ENCODE assay signal across 9 cellular contexts in genomic region chr1:204286323-204286714, GRCh38.
A peak's percentile ranks its signal among the peaks of the same experiment; 100 is the strongest.
DNase-seq lines count a peak whose midpoint lies in the region; ATAC-seq and TF ChIP-seq lines count a peak whose summit lies in the region.
"Had no signal": no experiment of that assay in that cellular context is flagged by ENCODE, and none has a peak within 500 bp of the region (broad histone marks: within the 10 kb centered on the region; RNA-seq: fewer than 3 reads in every experiment).

No MANE protein-coding gene starts in this region.

- peak overlapping the region in 1 of 2 experiments; percentile 43; a peak in 2 of 5 replicates for H3K4me3 Mint-ChIP-seq in H9
- H3K4me3 Mint-ChIP-seq in central memory CD8-positive, alpha-beta T cell = peak overlapping the region; percentile 76
- H3K4me3 Mint-ChIP-seq in naive thymus-derived CD4-positive, alpha-beta T cell = peak overlapping the region in 9 of 10 donors; percentile 62 to 90 (median 87)
- no peak overlapping the region for H3K4me3 Mint-ChIP-seq in activated CD4-positive, alpha-beta memory T cell treated with anti-CD3 and anti-CD28 coated beads for 36 hours

- no peak for TF ChIP-seq CTCF in C4-2B (conservative IDR thresholded peaks at IDR 0.05)
- TF ChIP-seq CTCF in H9 (conservative IDR thresholded peaks at IDR 0.05) = no peak
- TF ChIP-seq CTCF in thyroid gland (IDR thresholded peaks at IDR 0.05) = no peak

- no peak overlapping the region for H2BK20ac ChIP-seq in H9 (ENCODE audit: low read depth, low read length, poor library complexity, severe bottlenecking)

- H2BK5ac ChIP-seq in H9 (ENCODE audit: insufficient read length, low read length) = no peak overlapping the region

- H3K79me2 ChIP-seq in H9 (ENCODE audit: insufficient read depth, low read length) = no peaks in the 10 kb centered on the region

- no peak overlapping the region for H4K91ac ChIP-seq in H9 (ENCODE audit: insufficient read length, low read depth, low read length)

- H3T11ph ChIP-seq in H9 (ENCODE audit: low read length) = no peak overlapping the region

- H3K36me3 ChIP-seq in naive thymus-derived CD4-positive, alpha-beta T cell (ENCODE audit: control insufficient read depth in 2 of 3, insufficient read depth in 3 of 3, low read length in 3 of 3) = no peaks in the 10 kb centered on the region
- H3K36me3 ChIP-seq in thyroid gland = no peaks in the 10 kb centered on the region

- H3K23me2 ChIP-seq in H9 (ENCODE audit: insufficient read length, low read depth, low read length, poor library complexity, severe bottlenecking) = no peaks in the 10 kb centered on the region

- no peak for DNase-seq in H9
- DNase-seq in central memory CD8-positive, alpha-beta T cell (ENCODE audit: low spot score in 2 of 2) = no peak
- DNase-seq in naive thymus-derived CD4-positive, alpha-beta T cell = peak in 1 of 9 donors; percentile 7
- DNase-seq in activated CD4-positive, alpha-beta memory T cell treated with anti-CD3 and anti-CD28 coated beads for 36 hours = no peak
- no peak for DNase-seq in left colon
- DNase-seq in NCI-H2081 treated with DMSO at 0.1 percent for 48 hours (lab: John Stamatoyannopoulos, UW) = no peak
- no peak for DNase-seq in thyroid gland

- H2AFZ ChIP-seq in H9 (ENCODE audit: low read length) = no peak overlapping the region

- H3K4me1 ChIP-seq in H9 (ENCODE audit: insufficient read depth, low read length) (peaks cover 12% of the 10 kb centered on the region), thyroid gland (no peaks in the 10 kb centered on the region)
- peaks cover 7 to 18% of the 10 kb centered on the region in 2 donors for H3K4me1 ChIP-seq in naive thymus-derived CD4-positive, alpha-beta T cell (ENCODE audit: control insufficient read depth in 2 of 2, insufficient read depth in 2 of 2, low read length in 2 of 2)

- H2BK120ac ChIP-seq in H9 (ENCODE audit: low read depth, low read length, poor library complexity, severe bottlenecking) = peak overlapping the region; percentile 69

- H3K4me2 ChIP-seq in H9 (ENCODE audit: insufficient read depth, insufficient read length, low read length) = no peak overlapping the region

- no peak overlapping the region for H3K14ac ChIP-seq in H9 (ENCODE audit: insufficient read depth, low read length)

- H2AK5ac ChIP-seq in H9 (ENCODE audit: insufficient read length, low read length) = no peak overlapping the region

- no peak overlapping the region for H3K56ac ChIP-seq in H9 (ENCODE audit: insufficient read length, low read depth, low read length)

- H3K18ac ChIP-seq in H9 (ENCODE audit: insufficient read length, low read depth, low read length) = no peak overlapping the region

- H2BK12ac ChIP-seq in H9 (ENCODE audit: insufficient read length, low read depth, low read length) = peak overlapping the region; percentile 67

- CTCF ChIA-PET in naive thymus-derived CD4-positive, alpha-beta T cell (lab: Charles Lee) = interaction anchor here (0.6 to 0.8 kb wide), 2 partner anchors 15 to 230 kb away, joined by 3 to 5 read pairs; partner anchors contain the start of gene MDM4
- CTCF ChIA-PET in activated CD4-positive, alpha-beta memory T cell treated with anti-CD3 and anti-CD28 coated beads for 36 hours (lab: Charles Lee) = interaction anchor here (1.1 to 1.3 kb wide), 4 partner anchors 27 to 122 kb away, joined by 3 to 4 read pairs (median 4); no protein-coding TSS in a partner anchor

- intact Hi-C loops in naive thymus-derived CD4-positive, alpha-beta T cell (cut with micrococcal nuclease) = loop anchor here (2.0 kb wide), 1 partner anchor 76 kb away; no protein-coding TSS in a partner anchor
- intact Hi-C loops in activated CD4-positive, alpha-beta memory T cell treated with anti-CD3 and anti-CD28 coated beads for 36 hours (cut with micrococcal nuclease) = no loop called here
- intact Hi-C loops in left colon (cut with DNase I, micrococcal nuclease) (no loop called here), thyroid gland (cut with DNase I) (no loop called here)

- H3K4me1 Mint-ChIP-seq in H9 = peaks cover 31 to 37% of the 10 kb centered on the region in 2 experiments
- peaks cover 31% of the 10 kb centered on the region for H3K4me1 Mint-ChIP-seq in central memory CD8-positive, alpha-beta T cell
- H3K4me1 Mint-ChIP-seq in naive thymus-derived CD4-positive, alpha-beta T cell = peaks cover 18 to 38% (median 30%) of the 10 kb centered on the region in 7 donors
- peaks cover 22% of the 10 kb centered on the region for H3K4me1 Mint-ChIP-seq in activated CD4-positive, alpha-beta memory T cell treated with anti-CD3 and anti-CD28 coated beads for 36 hours (ENCODE audit: low read depth)

- H4K8ac ChIP-seq in H9 (replicated peaks; ENCODE audit: insufficient read length, low read depth, low read length) = no peak overlapping the region

- no peak overlapping the region for H3K23ac ChIP-seq in H9 (ENCODE audit: insufficient read length, low read depth, low read length)

- no peaks in the 10 kb centered on the region for H4K20me1 ChIP-seq in H9 (ENCODE audit: control insufficient read depth, insufficient read depth, insufficient read length)

- no peaks in the 10 kb centered on the region for H3K9me3 ChIP-seq in H9 (ENCODE audit: control insufficient read depth, low read depth, low read length)
- H3K9me3 ChIP-seq in naive thymus-derived CD4-positive, alpha-beta T cell (ENCODE audit: control insufficient read depth in 2 of 3, low read length in 3 of 3) = no peaks in the 10 kb centered on the region
- no peaks in the 10 kb centered on the region for H3K9me3 ChIP-seq in thyroid gland

- POLR2A ChIA-PET in naive thymus-derived CD4-positive, alpha-beta T cell (lab: Charles Lee) = no interaction called here
- POLR2A ChIA-PET in activated CD4-positive, alpha-beta memory T cell treated with anti-CD3 and anti-CD28 coated beads for 36 hours (lab: Charles Lee) = no interaction called here

- no peak for ATAC-seq in central memory CD8-positive, alpha-beta T cell (replicated peaks; ENCODE audit: extremely low read depth, poor library complexity, severe bottlenecking)
- no peak for ATAC-seq in naive thymus-derived CD4-positive, alpha-beta T cell
- no peak for ATAC-seq in left colon
- ATAC-seq: HCT116 had no signal

- H3K9me3 Mint-ChIP-seq in H9 = no peaks in the 10 kb centered on the region
- no peaks in the 10 kb centered on the region for H3K9me3 Mint-ChIP-seq in central memory CD8-positive, alpha-beta T cell
- no peaks in the 10 kb centered on the region for H3K9me3 Mint-ChIP-seq in naive thymus-derived CD4-positive, alpha-beta T cell
- no peaks in the 10 kb centered on the region for H3K9me3 Mint-ChIP-seq in activated CD4-positive, alpha-beta memory T cell treated with anti-CD3 and anti-CD28 coated beads for 36 hours

- no peaks in the 10 kb centered on the region for H3K79me1 ChIP-seq in H9 (ENCODE audit: insufficient read depth, low read depth, low read length, poor library complexity, severe bottlenecking)

- H3K4ac ChIP-seq in H9 (ENCODE audit: low read depth, low read length) = no peak overlapping the region; the same call in 1 of the 2 replicates

- H3K27ac Mint-ChIP-seq in H9 = peak overlapping the region in 1 of 3 experiments; percentile 37; a peak in 1 of 7 replicates
- peak overlapping the region; percentile 77 for H3K27ac Mint-ChIP-seq in central memory CD8-positive, alpha-beta T cell (ENCODE audit: low read depth)
- H3K27ac Mint-ChIP-seq in naive thymus-derived CD4-positive, alpha-beta T cell = peak overlapping the region in 8 of 9 donors; percentile 81 to 96 (median 90)
- no peak overlapping the region for H3K27ac Mint-ChIP-seq in activated CD4-positive, alpha-beta memory T cell treated with anti-CD3 and anti-CD28 coated beads for 36 hours

- H3K27ac ChIP-seq in C4-2B = peak overlapping the region; percentile 96
- no peak overlapping the region for H3K27ac ChIP-seq in H9 (ENCODE audit: insufficient read length, low read depth, low read length)
- no peak overlapping the region for H3K27ac ChIP-seq in naive thymus-derived CD4-positive, alpha-beta T cell (ENCODE audit: low read depth, low read length)
- no peak overlapping the region for H3K27ac ChIP-seq in thyroid gland

- no peak overlapping the region for H4K5ac ChIP-seq in H9 (ENCODE audit: insufficient read length, low read depth, low read length)

- no peak overlapping the region for H3K9ac ChIP-seq in H9 (ENCODE audit: extremely low read depth, insufficient read length, low read length)

- H3K4me3 ChIP-seq in naive thymus-derived CD4-positive, alpha-beta T cell (ENCODE audit: low read length) = peak overlapping the region; percentile 76
- no peak overlapping the region for H3K4me3 ChIP-seq in thyroid gland (replicated peaks in 1 of 3)

- H3K27me3 ChIP-seq in H9 (ENCODE audit: insufficient read depth, low read length) (no peaks in the 10 kb centered on the region; the same call in 1 of the 2 replicates), thyroid gland (no peaks in the 10 kb centered on the region)
- peaks cover 0 to 4% of the 10 kb centered on the region in 2 donors for H3K27me3 ChIP-seq in naive thymus-derived CD4-positive, alpha-beta T cell (ENCODE audit: control insufficient read depth in 2 of 2, insufficient read depth in 2 of 2, low read length in 2 of 2)

- no peak for TF ChIP-seq POLR2A in thyroid gland (IDR thresholded peaks at IDR 0.05)

- no CpG with 5 or more reads among the region's 5 CpGs for WGBS in H9 (ENCODE audit: extremely low coverage, insufficient read length, low lambda C conversion rate)
- WGBS in thyroid gland, 2 donors = 91 to 92% methylated on average over 5 of the region's 5 CpGs

- peaks cover 6% of the 10 kb centered on the region for H3K27me3 Mint-ChIP-seq in H9 (ENCODE audit: low read depth)
- H3K27me3 Mint-ChIP-seq in central memory CD8-positive, alpha-beta T cell = peaks cover 62% of the 10 kb centered on the region
- H3K27me3 Mint-ChIP-seq in naive thymus-derived CD4-positive, alpha-beta T cell = peaks cover 0 to 47% (median 12%) of the 10 kb centered on the region in 5 donors
- peaks cover 11% of the 10 kb centered on the region for H3K27me3 Mint-ChIP-seq in activated CD4-positive, alpha-beta memory T cell treated with anti-CD3 and anti-CD28 coated beads for 36 hours

- no peak overlapping the region for H2BK15ac ChIP-seq in H9 (ENCODE audit: low read depth, low read length)

- H3K36me3 Mint-ChIP-seq in H9 (ENCODE audit: insufficient read depth in 1 of 3, low read depth in 3 of 3) = no peaks in the 10 kb centered on the region
- H3K36me3 Mint-ChIP-seq in central memory CD8-positive, alpha-beta T cell (ENCODE audit: insufficient read depth) = peaks cover 5% of the 10 kb centered on the region
- H3K36me3 Mint-ChIP-seq in naive thymus-derived CD4-positive, alpha-beta T cell = no peaks in the 10 kb centered on the region
- H3K36me3 Mint-ChIP-seq in activated CD4-positive, alpha-beta memory T cell treated with anti-CD3 and anti-CD28 coated beads for 36 hours = no peaks in the 10 kb centered on the region

Comparison
In these comparisons a context has a peak if more than half of its experiments do, and no peak if none do; other contexts are left out.
1. intact Hi-C loops: an anchor here in naive thymus-derived CD4-positive, alpha-beta T cell (2.0 kb wide); none called in activated CD4-positive, alpha-beta memory T cell treated with anti-CD3 and anti-CD28 coated beads for 36 hours, left colon and thyroid gland.